ENCODE assay signal across 8 cellular contexts in genomic region chr16:3509470-3509928, GRCh38. TPM values are rescaled to one million over a fixed set of nuclear protein-coding genes. Genes with fewer than 3 reads are reported as not detected.
DNase-seq lines count a peak whose midpoint lies in the region; ATAC-seq, FAIRE-seq and TF ChIP-seq lines count a peak whose summit lies in the region.

No MANE protein-coding gene starts in this region.

- H3K27me3 ChIP-seq in breast epithelium (no peaks in the 10 kb centered on the region), HAP-1 (ENCODE audit: low read depth) (no peaks in the 10 kb centered on the region)

- TF ChIP-seq POLR2A in breast epithelium (IDR thresholded peaks at IDR 0.05) (no peak), H54 (IDR thresholded peaks at IDR 0.05; ENCODE audit: low read depth, low read length) (no peak)

- H3K4me1 ChIP-seq in breast epithelium (no peaks in the 10 kb centered on the region), HAP-1 (no peaks in the 10 kb centered on the region)

- no peaks in the 10 kb centered on the region for H3K9me3 Mint-ChIP-seq in stimulated activated memory B cell treated with anti-CD40 and anti-IgM and Interleukin-4, amounts not matched to agents 10 μg/mL and 1 μg/mL and 100 μg/mL, for 72 hours

- no peak for FAIRE-seq in H54 (lab: Jason Lieb, UNC)

- H3K36me3 Mint-ChIP-seq in stimulated activated memory B cell treated with anti-CD40 and anti-IgM and Interleukin-4, amounts not matched to agents 10 μg/mL and 1 μg/mL and 100 μg/mL, for 72 hours = peaks cover 40% of the 10 kb centered on the region

- H3K36me3 ChIP-seq in breast epithelium (peaks cover 5% of the 10 kb centered on the region), HAP-1 (replicated peaks) (peaks cover 19% of the 10 kb centered on the region)

- DNase-seq in activated CD4-positive, CD25-positive, alpha-beta regulatory T cell treated with anti-CD3 and anti-CD28 coated beads, Interleukin-2, amount 50 U/mL, for 72 hours = peak; percentile 52
- DNase-seq in breast epithelium (ENCODE audit: low spot score in 2 of 2) (peak; percentile 67 to 84), HAP-1 (ENCODE audit: low spot score in 2 of 2) (no peak), H54 (ENCODE audit: insufficient read length, low spot score) (no peak)
- DNase-seq in stimulated activated CD4-positive, alpha-beta T cell treated with anti-CD3 and anti-CD28 coated beads, Interleukin-4, amount 100 ng/mL, for 4 hours = peak; percentile 36 to 58

- H3K27ac ChIP-seq in breast epithelium = peak overlapping the region; percentile 29

- H3K27me3 Mint-ChIP-seq in stimulated activated memory B cell treated with anti-CD40 and anti-IgM and Interleukin-4, amounts not matched to agents 10 μg/mL and 1 μg/mL and 100 μg/mL, for 72 hours = no peaks in the 10 kb centered on the region

- no peak overlapping the region for H3K4me3 ChIP-seq in breast epithelium
- H3K4me3 ChIP-seq in HAP-1 = no peak overlapping the region

- no peaks in the 10 kb centered on the region for H3K9me3 ChIP-seq in breast epithelium
- H3K9me3 ChIP-seq in HAP-1 = no peaks in the 10 kb centered on the region

- intact Hi-C loops in breast epithelium (cut with DNase I; ENCODE audit: low total_unique reads) = no loop called here

- in situ Hi-C loops in HAP-1 (cut with MboI; ENCODE audit: low sequenced_read_pairs) = no loop called here

- no peak overlapping the region for H3K4me3 Mint-ChIP-seq in stimulated activated memory B cell treated with anti-CD40 and anti-IgM and Interleukin-4, amounts not matched to agents 10 μg/mL and 1 μg/mL and 100 μg/mL, for 72 hours

- H3K4me1 Mint-ChIP-seq in stimulated activated memory B cell treated with anti-CD40 and anti-IgM and Interleukin-4, amounts not matched to agents 10 μg/mL and 1 μg/mL and 100 μg/mL, for 72 hours = no peaks in the 10 kb centered on the region

- no peak overlapping the region for H3K27ac Mint-ChIP-seq in stimulated activated memory B cell treated with anti-CD40 and anti-IgM and Interleukin-4, amounts not matched to agents 10 μg/mL and 1 μg/mL and 100 μg/mL, for 72 hours

- ATAC-seq in GM21619 (IDR thresholded peaks at IDR 0.05; ENCODE audit: unreplicated experiment) (peak; percentile 63), HG03045 (IDR thresholded peaks at IDR 0.05; ENCODE audit: unreplicated experiment) (no peak)
- ATAC-seq in stimulated activated memory B cell treated with anti-CD40 and anti-IgM and Interleukin-4, amounts not matched to agents 10 μg/mL and 1 μg/mL and 100 μg/mL, for 72 hours = no peak

- TF ChIP-seq CTCF in breast epithelium (IDR thresholded peaks at IDR 0.05) = no peak

RNA-seq across cellular contexts. Expression of gene CLUAP1, which starts 8.7 kb away (rescaled TPM):
- total RNA-seq in breast epithelium = 10 to 100 TPM; 20.8 to 27.1 (median 24.6) TPM

RNA-seq across cellular contexts. Expression of gene C16orf90, which starts 14.2 kb away (rescaled TPM):
- total RNA-seq in breast epithelium = not detected

Comparison
In these comparisons a context has a peak if more than half of its experiments do, and no peak if none do; other contexts are left out.
1. DNase-seq: peak in activated CD4-positive, CD25-positive, alpha-beta regulatory T cell treated with anti-CD3 and anti-CD28 coated beads, Interleukin-2, amount 50 U/mL, for 72 hours (single experiment), breast epithelium (2 of 2) and stimulated activated CD4-positive, alpha-beta T cell treated with anti-CD3 and anti-CD28 coated beads, Interleukin-4, amount 100 ng/mL, for 4 hours (2 of 2); none in HAP-1 (0 of 2) and H54 (single experiment).